In the genomic region with DNA sequence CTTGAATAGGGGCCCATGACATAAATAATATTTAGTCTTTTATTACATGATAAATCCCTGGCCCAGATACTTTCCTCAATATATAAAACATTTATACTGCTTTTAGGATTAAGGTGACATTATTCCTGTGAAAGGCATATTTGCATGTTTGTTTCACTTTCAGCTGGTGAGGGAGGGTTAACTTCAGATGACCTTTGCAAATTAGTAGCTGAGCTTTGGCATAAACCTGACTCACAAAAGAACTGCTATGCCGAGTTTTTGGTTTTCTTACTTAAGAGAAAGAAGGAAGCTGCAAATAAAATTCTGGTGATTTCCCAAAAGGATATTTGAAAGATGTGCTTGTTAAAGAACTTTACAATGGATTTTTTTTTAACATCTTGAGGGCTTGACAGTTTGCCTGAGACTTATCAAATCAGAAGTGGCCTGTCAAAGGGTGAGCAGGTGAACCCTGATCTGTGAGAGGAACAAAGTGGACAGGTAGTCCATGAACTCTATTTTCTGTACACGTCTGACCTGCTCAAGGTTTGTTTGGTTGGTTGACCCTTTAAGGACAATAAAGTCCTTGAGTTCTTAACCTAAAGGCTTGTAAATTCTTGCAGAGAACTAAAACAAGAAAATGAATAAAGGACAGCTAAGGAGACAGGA, we compare ENCODE assay signal across 10 cellular contexts.
DNase-seq lines count a peak whose midpoint lies in the region; ATAC-seq and TF ChIP-seq lines count a peak whose summit lies in the region.
"Had no signal": no experiment of that assay in that cellular context is flagged by ENCODE, and none has a peak within 500 bp of the region (broad histone marks: within the 10 kb centered on the region; RNA-seq: fewer than 3 reads in every experiment).

No MANE protein-coding gene starts in this region.

- H3K36me3 ChIP-seq in mucosa of descending colon (ENCODE audit: low read depth) = no peaks in the 10 kb centered on the region

- intact Hi-C loops in mucosa of descending colon (cut with DNase I, micrococcal nuclease) = no loop called here

- ATAC-seq in GM19025 (IDR thresholded peaks at IDR 0.05; ENCODE audit: low read depth, unreplicated experiment) (peak; percentile 92), GM21786 (IDR thresholded peaks at IDR 0.05; ENCODE audit: unreplicated experiment) (peak; percentile 93), HG03378 (IDR thresholded peaks at IDR 0.05; ENCODE audit: unreplicated experiment) (peak; percentile 92), mucosa of descending colon (peak; percentile 50)
- ATAC-seq: SK-N-SH treated with all-trans-retinoic acid at 6 μM for 48 hours had no signal

- DNase-seq in mucosa of descending colon = no peak
- DNase-seq in C1 segment of cervical spinal cord (lab: John Stamatoyannopoulos, UW) = no peak
- DNase-seq in CD1c-positive myeloid dendritic cell (ENCODE audit: extremely low spot score) = no peak
- DNase-seq in NCI-H1092 (lab: John Stamatoyannopoulos, UW) = no peak
- DNase-seq: activated T-cell treated with anti-CD3 and anti-CD28 coated beads, Interleukin-2, amount 50 U/mL, for 24 hours; DMS79 treated with DMSO at 0.1 percent for 48 hours had no signal

- H3K4me1 ChIP-seq in mucosa of descending colon (ENCODE audit: low read depth) = no peaks in the 10 kb centered on the region

- TF ChIP-seq CTCF in mucosa of descending colon (IDR thresholded peaks at IDR 0.05) = no peak

- no peaks in the 10 kb centered on the region for H3K9me3 ChIP-seq in mucosa of descending colon

- H3K4me3 ChIP-seq in mucosa of descending colon = no peak overlapping the region
